In genomic region chr14:20422886-20423285, GRCh38 we compare ENCODE assay signal across 22 cellular contexts. TPM values are rescaled to one million over a fixed set of nuclear protein-coding genes. Genes with fewer than 3 reads are reported as not detected.
DNase-seq lines count a peak whose midpoint lies in the region; ATAC-seq and TF ChIP-seq lines count a peak whose summit lies in the region.
"Had no signal": no experiment of that assay in that cellular context is flagged by ENCODE, and none has a peak within 500 bp of the region (broad histone marks: within the 10 kb centered on the region; RNA-seq: fewer than 3 reads in every experiment).

No MANE protein-coding gene starts in this region.

- peaks cover 18% of the 10 kb centered on the region for H3K36me3 ChIP-seq in BLaER1
- H3K36me3 ChIP-seq in HEK293 (ENCODE audit: control insufficient read depth in 2 of 2, insufficient read depth in 1 of 2, low read length in 2 of 2), result no peaks in the 10 kb centered on the region
- H3K36me3 ChIP-seq: BE2C, HAP-1 had no signal

- H3K4me3 ChIP-seq in BLaER1, result no peak overlapping the region
- no peak overlapping the region for H3K4me3 ChIP-seq in HEK293 (ENCODE audit: low read depth, low read length)
- H3K4me3 ChIP-seq: A549, HAP-1 had no signal

- no peaks in the 10 kb centered on the region for H3K27me3 ChIP-seq in BLaER1
- H3K27me3 ChIP-seq: BE2C had no signal

- H3K36me3 Mint-ChIP-seq in WTC11, result no peaks in the 10 kb centered on the region
- H3K36me3 Mint-ChIP-seq in stimulated activated memory B cell treated with anti-CD40 and anti-IgM and Interleukin-4, amounts not matched to agents 10 μg/mL and 1 μg/mL and 100 μg/mL, for 72 hours, result no peaks in the 10 kb centered on the region
- H3K36me3 Mint-ChIP-seq: CD4-positive, CD25-positive, alpha-beta regulatory T cell; CD8-positive, alpha-beta T cell had no signal

- TF ChIP-seq CTCF in HEK293 (tag by site-specific recombination; IDR thresholded peaks at IDR 0.05) (no peak), WTC11 (IDR thresholded peaks at IDR 0.05) (no peak)

- H3K9me3 ChIP-seq in BLaER1 (no peaks in the 10 kb centered on the region), HEK293 (ENCODE audit: control insufficient read depth, insufficient read depth, low read depth, low read length) (no peaks in the 10 kb centered on the region)
- H3K9me3 ChIP-seq: A549, BE2C, Caco-2, HAP-1 had no signal

- CTCF ChIA-PET in HEK293 (lab: Yijun Ruan, JAX) (interaction anchor here (0.5 to 1.5 kb wide), 2 partner anchors 73 to 185 kb away, joined by 3 to 4 read pairs; no protein-coding TSS in a partner anchor), WTC11 (lab: Charles Lee) (interaction anchor here (1.1 to 1.4 kb wide), 2 partner anchors 65 to 80 kb away, joined by 3 read pairs; partner anchors contain the start of gene PARP2)

- no peaks in the 10 kb centered on the region for H4K20me1 ChIP-seq in BLaER1

- H3K4me2 ChIP-seq in BLaER1, result peak overlapping the region; percentile 33; the same call in 1 of the 2 replicates
- H3K4me2 ChIP-seq: A549 had no signal

- POLR2A ChIA-PET in HEK293 (lab: Yijun Ruan, JAX) (interaction anchor here (1.3 kb wide), 1 partner anchor 10 kb away, joined by 3 read pairs; the partner anchor contains the start of gene TEP1), WTC11 (lab: Charles Lee) (interaction anchor here (0.6 kb wide), 1 partner anchor 64 kb away, joined by 3 read pairs; no protein-coding TSS in a partner anchor)

- no peak for ATAC-seq in WTC11
- ATAC-seq in stimulated activated memory B cell treated with anti-CD40 and anti-IgM and Interleukin-4, amounts not matched to agents 10 μg/mL and 1 μg/mL and 100 μg/mL, for 72 hours, result no peak
- ATAC-seq in GM21717 (IDR thresholded peaks at IDR 0.05; ENCODE audit: unreplicated experiment), result no peak
- ATAC-seq: A549; CD8-positive, alpha-beta T cell had no signal

- no peak for DNase-seq in WTC11 (ENCODE audit: low spot score)
- DNase-seq in NCI-H524 (lab: John Stamatoyannopoulos, UW), result no peak
- no peak for DNase-seq in activated naive CD4-positive, alpha-beta T cell treated with Interleukin-2 at 50 U/mL for 16 hours
- DNase-seq: 8988T; ACHN; AML-193; BE2C; Caco-2; CD4-positive, CD25-positive, alpha-beta regulatory T cell; CD8-positive, alpha-beta T cell; DMS 273 treated with DMSO at 0.1 percent for 48 hours; DMS79; EL; GDM1; GOT3 had no signal

- no peaks in the 10 kb centered on the region for H3K9me3 Mint-ChIP-seq in WTC11
- no peaks in the 10 kb centered on the region for H3K9me3 Mint-ChIP-seq in stimulated activated memory B cell treated with anti-CD40 and anti-IgM and Interleukin-4, amounts not matched to agents 10 μg/mL and 1 μg/mL and 100 μg/mL, for 72 hours
- H3K9me3 Mint-ChIP-seq: CD4-positive, CD25-positive, alpha-beta regulatory T cell; CD8-positive, alpha-beta T cell had no signal

- H3K4me3 Mint-ChIP-seq in WTC11, result no peak overlapping the region
- no peak overlapping the region for H3K4me3 Mint-ChIP-seq in stimulated activated memory B cell treated with anti-CD40 and anti-IgM and Interleukin-4, amounts not matched to agents 10 μg/mL and 1 μg/mL and 100 μg/mL, for 72 hours
- H3K4me3 Mint-ChIP-seq: CD4-positive, CD25-positive, alpha-beta regulatory T cell; CD8-positive, alpha-beta T cell had no signal

- peak overlapping the region; percentile 56; the same call in 1 of the 2 replicates for H3K27ac Mint-ChIP-seq in WTC11
- peak overlapping the region; percentile 59 for H3K27ac Mint-ChIP-seq in stimulated activated memory B cell treated with anti-CD40 and anti-IgM and Interleukin-4, amounts not matched to agents 10 μg/mL and 1 μg/mL and 100 μg/mL, for 72 hours
- H3K27ac Mint-ChIP-seq: CD8-positive, alpha-beta T cell had no signal

- H3K4me1 ChIP-seq in BLaER1 (peaks cover 73% of the 10 kb centered on the region), HEK293 (ENCODE audit: control insufficient read depth, insufficient read depth, low read length) (no peaks in the 10 kb centered on the region)
- H3K4me1 ChIP-seq: BE2C had no signal

- H3K27me3 Mint-ChIP-seq in WTC11 (ENCODE audit: low read depth), result no peaks in the 10 kb centered on the region; the same call in 1 of the 2 replicates
- no peaks in the 10 kb centered on the region for H3K27me3 Mint-ChIP-seq in stimulated activated memory B cell treated with anti-CD40 and anti-IgM and Interleukin-4, amounts not matched to agents 10 μg/mL and 1 μg/mL and 100 μg/mL, for 72 hours
- H3K27me3 Mint-ChIP-seq: CD4-positive, CD25-positive, alpha-beta regulatory T cell had no signal

- H3K4me1 Mint-ChIP-seq in WTC11, result peaks cover 28% of the 10 kb centered on the region
- peaks cover 29% of the 10 kb centered on the region for H3K4me1 Mint-ChIP-seq in stimulated activated memory B cell treated with anti-CD40 and anti-IgM and Interleukin-4, amounts not matched to agents 10 μg/mL and 1 μg/mL and 100 μg/mL, for 72 hours

- H3K9ac ChIP-seq in BLaER1, result no peak overlapping the region

- peak overlapping the region; percentile 62 for H3K27ac ChIP-seq in BLaER1
- no peak overlapping the region for H3K27ac ChIP-seq in HEK293 (ENCODE audit: extremely low read depth, low read depth, low read length)
- H3K27ac ChIP-seq: A549, C4-2B had no signal

TF ChIP-seq in HEK293, 187 proteins besides CTCF, POLR2A, EP300 and RAD21:
- peak; percentile 42; the same call in 1 of the 2 replicates for TF ChIP-seq SCRT2 (tag by site-specific recombination; IDR thresholded peaks at IDR 0.05)
- TF ChIP-seq, protein P1, sequence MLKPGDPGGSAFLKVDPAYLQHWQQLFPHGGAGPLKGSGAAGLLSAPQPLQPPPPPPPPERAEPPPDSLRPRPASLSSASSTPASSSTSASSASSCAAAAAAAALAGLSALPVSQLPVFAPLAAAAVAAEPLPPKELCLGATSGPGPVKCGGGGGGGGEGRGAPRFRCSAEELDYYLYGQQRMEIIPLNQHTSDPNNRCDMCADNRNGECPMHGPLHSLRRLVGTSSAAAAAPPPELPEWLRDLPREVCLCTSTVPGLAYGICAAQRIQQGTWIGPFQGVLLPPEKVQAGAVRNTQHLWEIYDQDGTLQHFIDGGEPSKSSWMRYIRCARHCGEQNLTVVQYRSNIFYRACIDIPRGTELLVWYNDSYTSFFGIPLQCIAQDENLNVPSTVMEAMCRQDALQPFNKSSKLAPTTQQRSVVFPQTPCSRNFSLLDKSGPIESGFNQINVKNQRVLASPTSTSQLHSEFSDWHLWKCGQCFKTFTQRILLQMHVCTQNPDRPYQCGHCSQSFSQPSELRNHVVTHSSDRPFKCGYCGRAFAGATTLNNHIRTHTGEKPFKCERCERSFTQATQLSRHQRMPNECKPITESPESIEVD (tag by site-specific recombination; IDR thresholded peaks at IDR 0.05), result peak; percentile 40; the same call in 1 of the 2 replicates
- peak; percentile 55 for TF ChIP-seq FEZF1 (tag by site-specific recombination; IDR thresholded peaks at IDR 0.05)
- TF ChIP-seq SCRT1 (tag by site-specific recombination; IDR thresholded peaks at IDR 0.05; ENCODE audit: borderline replicate concordance), result peak; percentile 64; the same call in 1 of the 2 replicates
- TF ChIP-seq GLI2 (tag by site-specific recombination; IDR thresholded peaks at IDR 0.05; ENCODE audit: borderline replicate concordance, low read depth), result no peak
- TF ChIP-seq, protein P2, sequence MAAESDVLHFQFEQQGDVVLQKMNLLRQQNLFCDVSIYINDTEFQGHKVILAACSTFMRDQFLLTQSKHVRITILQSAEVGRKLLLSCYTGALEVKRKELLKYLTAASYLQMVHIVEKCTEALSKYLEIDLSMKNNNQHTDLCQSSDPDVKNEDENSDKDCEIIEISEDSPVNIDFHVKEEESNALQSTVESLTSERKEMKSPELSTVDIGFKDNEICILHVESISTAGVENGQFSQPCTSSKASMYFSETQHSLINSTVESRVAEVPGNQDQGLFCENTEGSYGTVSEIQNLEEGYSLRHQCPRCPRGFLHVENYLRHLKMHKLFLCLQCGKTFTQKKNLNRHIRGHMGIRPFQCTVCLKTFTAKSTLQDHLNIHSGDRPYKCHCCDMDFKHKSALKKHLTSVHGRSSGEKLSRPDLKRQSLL (tag by site-specific recombination; IDR thresholded peaks at IDR 0.05), result no peak

TF ChIP-seq in WTC11, 78 proteins besides CTCF, POLR2A, EP300 and RAD21 (continues in another document):
- no peak for TF ChIP-seq GRHL2 (CRISPR knock-in tag; IDR thresholded peaks at IDR 0.05; ENCODE audit: insufficient replicate concordance, severe bottlenecking)
- no peak for TF ChIP-seq SMAD4 (CRISPR knock-in tag; IDR thresholded peaks at IDR 0.05)
- TF ChIP-seq JAZF1 (CRISPR knock-in tag; IDR thresholded peaks at IDR 0.05), result no peak
- no peak for TF ChIP-seq ESRRA (CRISPR knock-in tag; IDR thresholded peaks at IDR 0.05; ENCODE audit: borderline replicate concordance)
- no peak for TF ChIP-seq E2F5 (CRISPR knock-in tag; IDR thresholded peaks at IDR 0.05)
- TF ChIP-seq CDX4 (CRISPR knock-in tag; IDR thresholded peaks at IDR 0.05; ENCODE audit: borderline replicate concordance), result no peak
- no peak for TF ChIP-seq ZNF416 (CRISPR knock-in tag; IDR thresholded peaks at IDR 0.05)
- TF ChIP-seq OVOL2 (CRISPR knock-in tag; IDR thresholded peaks at IDR 0.05; ENCODE audit: borderline replicate concordance), result no peak
- no peak for TF ChIP-seq ZNF317 (CRISPR knock-in tag; IDR thresholded peaks at IDR 0.05; ENCODE audit: borderline replicate concordance, low read depth)

RNA-seq across cellular contexts. Expression of gene TEP1, which starts 9.6 kb away (rescaled TPM):
- total RNA-seq in WTC11 (2021), result 16.0 to 19.4 TPM (median 18.8 TPM) in 3 replicates

RNA-seq across cellular contexts. Expression of gene KLHL33, which starts 13.1 kb away (rescaled TPM):
- 0.07 to 0.18 TPM (median 0.17 TPM) in 3 replicates for total RNA-seq in WTC11 (2021)
- total RNA-seq: Caco-2 had no signal

RNA-seq across cellular contexts. Expression of gene OSGEP, which starts 31.7 kb away (rescaled TPM):
- total RNA-seq in WTC11 (2021), result 33.3 to 40.0 TPM (median 37.3 TPM) in 3 replicates

RNA-seq across cellular contexts. Expression of gene APEX1, which starts 32.1 kb away (rescaled TPM):
- 299 to 324 TPM (median 308 TPM) in 3 replicates for total RNA-seq in WTC11 (2021)

RNA-seq across cellular contexts. Expression of gene PIP4P1, which starts 38.3 kb away (rescaled TPM):
- total RNA-seq in WTC11 (2021), result 28.3 to 34.1 TPM (median 29.7 TPM) in 3 replicates
